ENCODE assay signal across 39 cellular contexts in genomic region chr1:10935724-10936123, GRCh38.
"Had no signal": no experiment of that assay in that cellular context is flagged by ENCODE, and none has a peak within 500 bp of the region (broad histone marks: within the 10 kb centered on the region; RNA-seq: fewer than 3 reads in every experiment).

No MANE protein-coding gene starts in this region.

- H3K36me3 ChIP-seq: ascending aorta, cardiac muscle cell had no signal

- DNase-seq: activated B cell treated with CpG ODN at 0.5 μM for 24 hours; activated CD4-positive, alpha-beta memory T cell treated with anti-CD3 and anti-CD28 coated beads for 36 hours; activated CD4-positive, alpha-beta T cell treated with anti-CD3 and anti-CD28 coated beads for 4 hours; activated CD4-positive, alpha-beta T cell treated with anti-CD3 and anti-CD28 coated beads, Interleukin-2, amount 10 ng/mL, durations not matched to agents 24 days and 14 days; activated CD4-positive, alpha-beta T cell treated with anti-CD3 and anti-CD28 coated beads, Interleukin-2, amount 50 U/mL, for 1 hour; activated CD4-positive, alpha-beta T cell treated with anti-CD3 and anti-CD28 coated beads, Interleukin-2, amount 50 U/mL, for 4 hours; activated CD4-positive, CD25-positive, alpha-beta regulatory T cell treated with anti-CD3 and anti-CD28 coated beads, Interleukin-2, amount 50 U/mL, for 72 hours; activated CD8-positive, alpha-beta memory T cell treated with anti-CD3 and anti-CD28 coated beads, Interleukin-2, amount 50 U/mL, for 4 hours; activated CD8-positive, alpha-beta T cell treated with anti-CD3 and anti-CD28 coated beads for 36 hours; activated effector memory CD4-positive, alpha-beta T cell treated with anti-CD3 and anti-CD28 coated beads, Interleukin-2, amount 50 U/mL, for 16 hours; activated gamma-delta T cell treated with Interleukin-2 at 50 U/mL for 16 hours; activated naive CD4-positive, alpha-beta T cell; activated naive CD4-positive, alpha-beta T cell treated with anti-CD3 and anti-CD28 coated beads for 36 hours; activated naive CD4-positive, alpha-beta T cell treated with anti-CD3 and anti-CD28 coated beads, Interleukin-2, amount 50 U/mL, for 16 hours; activated naive CD8-positive, alpha-beta T cell treated with anti-CD3 and anti-CD28 coated beads, Interleukin-2, amount 10 ng/mL, durations not matched to agents 7 days and 5 days; activated naive CD8-positive, alpha-beta T cell treated with anti-CD3 and anti-CD28 coated beads, Interleukin-2, amount 50 U/mL, for 24 hours; activated T-cell treated with anti-CD3 and anti-CD28 coated beads for 4 hours; activated T-cell treated with anti-CD3 and anti-CD28 coated beads, Interleukin-2, amount 50 U/mL, for 1 hour; activated T-cell treated with anti-CD3 and anti-CD28 coated beads, Interleukin-2, amount 50 U/mL, for 4 hours; activated T-cell treated with anti-CD3 and anti-CD28 coated beads, Interleukin-2, amount 50 U/mL, for 72 hours; amygdala; anterior cingulate cortex; caudate nucleus; cerebellar nuclear complex; T-cell; T-helper 2 cell; T-helper 9 cell had no signal

- H3K9me3 ChIP-seq: ascending aorta had no signal

- H3K36me3 Mint-ChIP-seq: activated CD4-positive, alpha-beta memory T cell treated with anti-CD3 and anti-CD28 coated beads for 36 hours; activated naive CD8-positive, alpha-beta T cell; brain; T-cell had no signal

- H3K27me3 ChIP-seq: ascending aorta, cardiac muscle cell had no signal

- H3K27ac ChIP-seq: ascending aorta, cardiac muscle cell, VCaP had no signal

- H3K4me3 ChIP-seq: ascending aorta, cardiac muscle cell had no signal

- H3K4me1 ChIP-seq: ascending aorta had no signal

- FAIRE-seq: bronchial epithelial cell, TTC549 had no signal

- H3K27ac Mint-ChIP-seq: activated B cell treated with CpG ODN at 0.5 μM for 24 hours; activated CD4-positive, alpha-beta memory T cell treated with anti-CD3 and anti-CD28 coated beads for 36 hours; activated CD4-positive, alpha-beta T cell treated with anti-CD3 and anti-CD28 coated beads, Interleukin-2, amount 10 ng/mL, durations not matched to agents 24 days and 14 days; activated CD8-positive, alpha-beta T cell treated with anti-CD3 and anti-CD28 coated beads for 36 hours; activated naive CD4-positive, alpha-beta T cell treated with anti-CD3 and anti-CD28 coated beads for 36 hours; activated naive CD8-positive, alpha-beta T cell; activated naive CD8-positive, alpha-beta T cell treated with anti-CD3 and anti-CD28 coated beads, Interleukin-2, amount 10 ng/mL, durations not matched to agents 7 days and 5 days; activated naive CD8-positive, alpha-beta T cell treated with anti-CD3 and anti-CD28 coated beads, Interleukin-2, amount 50 U/mL, for 24 hours; activated T-cell treated with anti-CD3 and anti-CD28 coated beads, Interleukin-2, amount 50 U/mL, for 72 hours; activated T-helper 1 cell treated with anti-CD3 and anti-CD28 coated beads, Interleukin-12 subunit alpha, Interleukin-12 subunit beta, Interleukin-2, Interleukin-4 antibody, amounts not matched to agents 30 ng/mL and 10 ng/mL and 1 ng/mL, durations not matched to agents 14 hours and 24 hours and 36 hours; activated T-helper 17 cell treated with anti-CD3 and anti-CD28 coated beads, Interleukin-2, amount 50 U/mL, for 72 hours; T-cell; T-helper 1 cell treated with Interleukin-12 subunit alpha and Interleukin-12 subunit beta and Interleukin-4 antibody, amounts not matched to agents 30 μg/mL and 1 μg/mL, for 36 hours; T-helper 2 cell treated with Interferon-gamma antibody and Interleukin-4, amounts not matched to agents 5 μg/mL and 100 μg/mL, for 36 hours had no signal

- ATAC-seq: activated CD8-positive, alpha-beta T cell treated with anti-CD3 and anti-CD28 coated beads for 36 hours; activated naive CD8-positive, alpha-beta T cell treated with anti-CD3 and anti-CD28 coated beads, Interleukin-2, amount 50 U/mL, for 24 hours; activated T-cell treated with anti-CD3 and anti-CD28 coated beads, Interleukin-2, amount 50 U/mL, for 4 hours; activated T-cell treated with anti-CD3 and anti-CD28 coated beads, Interleukin-2, amount 50 U/mL, for 72 hours; activated T-helper 17 cell treated with anti-CD3 and anti-CD28 coated beads, Interleukin-2, amount 50 U/mL, for 72 hours; T-cell had no signal

- H3K9me3 Mint-ChIP-seq: activated B cell treated with CpG ODN at 0.5 μM for 24 hours; activated naive CD4-positive, alpha-beta T cell treated with anti-CD3 and anti-CD28 coated beads for 36 hours; activated naive CD8-positive, alpha-beta T cell treated with anti-CD3 and anti-CD28 coated beads, Interleukin-2, amount 50 U/mL, for 24 hours; activated T-cell treated with anti-CD3 and anti-CD28 coated beads, Interleukin-2, amount 50 U/mL, for 4 hours; activated T-helper 17 cell treated with anti-CD3 and anti-CD28 coated beads, Interleukin-2, amount 50 U/mL, for 72 hours; central memory CD8-positive, alpha-beta T cell; T-cell had no signal
